ENCODE assay signal across 13 cellular contexts in genomic region chr6:142373268-142374089, GRCh38.
DNase-seq lines count a peak whose midpoint lies in the region; ATAC-seq, FAIRE-seq and TF ChIP-seq lines count a peak whose summit lies in the region.
"Had no signal": no experiment of that assay in that cellular context is flagged by ENCODE, and none has a peak within 500 bp of the region (broad histone marks: within the 10 kb centered on the region; RNA-seq: fewer than 3 reads in every experiment).

No MANE protein-coding gene starts in this region.

- H3K27ac ChIP-seq in RWPE2 (ENCODE audit: poor library complexity, severe bottlenecking) (peak overlapping the region; percentile 98), neural progenitor cell (no peak overlapping the region), RWPE1 (no peak overlapping the region)

- H3K9me3 ChIP-seq in RWPE2 (ENCODE audit: severe bottlenecking) = no peaks in the 10 kb centered on the region
- H3K9me3 ChIP-seq in neural progenitor cell (ENCODE audit: low read depth) = no peaks in the 10 kb centered on the region

- H3K27me3 ChIP-seq in RWPE2 (ENCODE audit: insufficient read depth, poor library complexity, severe bottlenecking) (no peaks in the 10 kb centered on the region), neural progenitor cell (no peaks in the 10 kb centered on the region)

- H3K9me3 Mint-ChIP-seq in neural progenitor cell = no peaks in the 10 kb centered on the region
- H3K9me3 Mint-ChIP-seq in activated naive CD8-positive, alpha-beta T cell treated with anti-CD3 and anti-CD28 coated beads for 36 hours = no peaks in the 10 kb centered on the region
- H3K9me3 Mint-ChIP-seq: activated CD8-positive, alpha-beta T cell treated with anti-CD3 and anti-CD28 coated beads for 36 hours; IgD-negative memory B cell; neural crest cell had no signal

- H3K4me3 Mint-ChIP-seq in neural progenitor cell = no peak overlapping the region
- H3K4me3 Mint-ChIP-seq in activated naive CD8-positive, alpha-beta T cell treated with anti-CD3 and anti-CD28 coated beads for 36 hours = no peak overlapping the region
- H3K4me3 Mint-ChIP-seq: activated CD8-positive, alpha-beta T cell treated with anti-CD3 and anti-CD28 coated beads for 36 hours; IgD-negative memory B cell had no signal

- peaks cover 12% of the 10 kb centered on the region for H3K36me3 ChIP-seq in RWPE2 (ENCODE audit: low read depth)
- no peaks in the 10 kb centered on the region for H3K36me3 ChIP-seq in neural progenitor cell

- peak overlapping the region; percentile 34 for H3K27ac Mint-ChIP-seq in neural progenitor cell
- H3K27ac Mint-ChIP-seq in activated naive CD8-positive, alpha-beta T cell treated with anti-CD3 and anti-CD28 coated beads for 36 hours = no peak overlapping the region
- H3K27ac Mint-ChIP-seq: activated CD8-positive, alpha-beta T cell treated with anti-CD3 and anti-CD28 coated beads for 36 hours; IgD-negative memory B cell had no signal

- no peak overlapping the region for H3K9ac ChIP-seq in neural progenitor cell

- no peak overlapping the region for H3K4me3 ChIP-seq in RWPE2 (ENCODE audit: severe bottlenecking)
- no peak overlapping the region for H3K4me3 ChIP-seq in fibroblast of villous mesenchyme (ENCODE audit: low read depth, low read length)
- H3K4me3 ChIP-seq in neural progenitor cell = no peak overlapping the region

- no peaks in the 10 kb centered on the region for H3K27me3 Mint-ChIP-seq in neural progenitor cell (ENCODE audit: insufficient read depth, low read depth)
- no peaks in the 10 kb centered on the region for H3K27me3 Mint-ChIP-seq in activated naive CD8-positive, alpha-beta T cell treated with anti-CD3 and anti-CD28 coated beads for 36 hours
- H3K27me3 Mint-ChIP-seq: activated CD8-positive, alpha-beta T cell treated with anti-CD3 and anti-CD28 coated beads for 36 hours; IgD-negative memory B cell had no signal

- ATAC-seq in RWPE2 (ENCODE audit: low read depth) (no peak), GM21619 (IDR thresholded peaks at IDR 0.05; ENCODE audit: unreplicated experiment) (no peak)
- ATAC-seq: activated CD8-positive, alpha-beta T cell treated with anti-CD3 and anti-CD28 coated beads for 36 hours had no signal

- no peak for DNase-seq in H54 (ENCODE audit: insufficient read length, low spot score)
- DNase-seq in RWPE2 (ENCODE audit: low spot score) = no peak
- DNase-seq in fibroblast of villous mesenchyme (ENCODE audit: low read depth) = peak; percentile 52
- no peak for DNase-seq in neural progenitor cell (ENCODE audit: low spot score)
- DNase-seq in RWPE1 (ENCODE audit: low spot score) = no peak
- DNase-seq in activated naive CD8-positive, alpha-beta T cell treated with anti-CD3 and anti-CD28 coated beads for 36 hours = no peak
- DNase-seq: activated CD8-positive, alpha-beta T cell treated with anti-CD3 and anti-CD28 coated beads for 36 hours; AML-193; foreskin melanocyte; NCI-H526 treated with DMSO at 0.1 percent for 48 hours had no signal

- no peaks in the 10 kb centered on the region for H3K79me2 ChIP-seq in neural progenitor cell (ENCODE audit: low read depth)

- H3F3A ChIP-seq in neural progenitor cell (ENCODE audit: low read depth) = peaks cover 7% of the 10 kb centered on the region

- H3K4me2 ChIP-seq in neural progenitor cell = no peak overlapping the region

- H3K36me3 Mint-ChIP-seq in neural progenitor cell = no peaks in the 10 kb centered on the region
- H3K36me3 Mint-ChIP-seq in activated naive CD8-positive, alpha-beta T cell treated with anti-CD3 and anti-CD28 coated beads for 36 hours = no peaks in the 10 kb centered on the region
- H3K36me3 Mint-ChIP-seq: IgD-negative memory B cell had no signal

- no peak for TF ChIP-seq POLR2A in H54 (IDR thresholded peaks at IDR 0.05; ENCODE audit: low read depth, low read length)

- H3K4me1 Mint-ChIP-seq in neural progenitor cell = peaks cover 21% of the 10 kb centered on the region
- H3K4me1 Mint-ChIP-seq in activated naive CD8-positive, alpha-beta T cell treated with anti-CD3 and anti-CD28 coated beads for 36 hours = no peaks in the 10 kb centered on the region
- H3K4me1 Mint-ChIP-seq: IgD-negative memory B cell had no signal

- no peak for TF ChIP-seq CTCF in RWPE2 (IDR thresholded peaks at IDR 0.05; ENCODE audit: poor library complexity, severe bottlenecking)
- no peak for TF ChIP-seq CTCF in fibroblast of villous mesenchyme (IDR thresholded peaks at IDR 0.05; ENCODE audit: insufficient read depth, low read depth, low read length)
- TF ChIP-seq CTCF in neural progenitor cell (IDR thresholded peaks at IDR 0.05) = no peak
- TF ChIP-seq CTCF in RWPE1 (conservative IDR thresholded peaks at IDR 0.05; ENCODE audit: low read depth) = no peak

- H3K4me1 ChIP-seq in RWPE2 (ENCODE audit: insufficient read depth, poor library complexity, severe bottlenecking) (peaks cover 66% of the 10 kb centered on the region), neural progenitor cell (peaks cover 5% of the 10 kb centered on the region)

- POLR2A ChIA-PET in RWPE1 (lab: Yijun Ruan, JAX; ENCODE audit: low non-redundant PET) = interaction anchor here (0.6 kb wide), 1 partner anchor 46 kb away, joined by 3 read pairs; no protein-coding TSS in a partner anchor

- FAIRE-seq in H54 (lab: Jason Lieb, UNC) = peak; percentile 20

- no peaks in the 10 kb centered on the region for H4K20me1 ChIP-seq in neural progenitor cell (ENCODE audit: low read depth)

- CTCF ChIA-PET in RWPE1 (lab: Yijun Ruan, JAX) = interaction anchor here (0.5 kb wide), 1 partner anchor 40 kb away, joined by 5 read pairs; no protein-coding TSS in a partner anchor

- H2AFZ ChIP-seq in neural progenitor cell (replicated peaks) = no peak overlapping the region
